ENCODE assay signal across 8 cellular contexts in genomic region chr1:94854458-94855306, GRCh38. TPM values are rescaled to one million over a fixed set of nuclear protein-coding genes. Genes with fewer than 3 reads are reported as not detected.
DNase-seq lines count a peak whose midpoint lies in the region; ATAC-seq and TF ChIP-seq lines count a peak whose summit lies in the region.

No MANE protein-coding gene starts in this region.

- H3K36me3 ChIP-seq in ascending aorta (no peaks in the 10 kb centered on the region), vagina (no peaks in the 10 kb centered on the region)

- DNase-seq in NCI-H128 (lab: John Stamatoyannopoulos, UW; ENCODE audit: unreplicated experiment), result peak; percentile 57
- DNase-seq in T follicular helper cell (ENCODE audit: low read depth), result peak; percentile 58
- DNase-seq in ascending aorta (ENCODE audit: low spot score in 2 of 2), result peak; percentile 67 to 96
- DNase-seq in hepatic stellate cell (ENCODE audit: low spot score), result peak; percentile 89
- DNase-seq in pulmonary artery endothelial cell (ENCODE audit: low read depth, low spot score), result peak; percentile 92
- DNase-seq in vagina (ENCODE audit: extremely low spot score in 2 of 2), result peak in 1 of 2 donors; percentile 96

- peak; percentile 99 for ATAC-seq in HG02763 (IDR thresholded peaks at IDR 0.05; ENCODE audit: unreplicated experiment)

- TF ChIP-seq POLR2A in vagina (IDR thresholded peaks at IDR 0.05), result no peak

- H3K9me3 ChIP-seq in ascending aorta, result no peaks in the 10 kb centered on the region
- H3K9me3 ChIP-seq in vagina, result no peaks in the 10 kb centered on the region

- H3K27ac ChIP-seq in ascending aorta, result peak overlapping the region; percentile 68 to 73
- peak overlapping the region; percentile 85 for H3K27ac ChIP-seq in vagina

- TF ChIP-seq CTCF in GM12874 (IDR thresholded peaks at IDR 0.05; ENCODE audit: insufficient read depth, low read depth, low read length) (peak; percentile 91), ascending aorta (IDR thresholded peaks at IDR 0.05) (peak; percentile 93), vagina (IDR thresholded peaks at IDR 0.05) (peak; percentile 73 to 98 (median 97))

- intact Hi-C loops in ascending aorta (cut with DNase I) (loop anchor here (1.0 to 5.0 kb wide), 6 partner anchors 9 to 378 kb away; partner anchors contain the start of gene RWDD3), vagina (cut with DNase I) (loop anchor here (2.0 kb wide), 1 partner anchor 188 kb away; no protein-coding TSS in a partner anchor)

- H3K27me3 ChIP-seq in ascending aorta (no peaks in the 10 kb centered on the region), vagina (no peaks in the 10 kb centered on the region)

- H3K4me1 ChIP-seq in ascending aorta (peaks cover 0 to 16% of the 10 kb centered on the region in 2 donors), vagina (peaks cover 14% of the 10 kb centered on the region)

- peak overlapping the region; percentile 46 to 61 for H3K4me3 ChIP-seq in ascending aorta
- peak overlapping the region; percentile 41 to 57 for H3K4me3 ChIP-seq in vagina

RNA-seq across cellular contexts. Expression of gene SLC44A3, which starts 34.5 kb away (rescaled TPM):
- total RNA-seq in ascending aorta (not detected), pulmonary artery endothelial cell (0.20 and 1.2 TPM in 2 replicates), vagina (6.6 TPM)
